In the genomic region with DNA sequence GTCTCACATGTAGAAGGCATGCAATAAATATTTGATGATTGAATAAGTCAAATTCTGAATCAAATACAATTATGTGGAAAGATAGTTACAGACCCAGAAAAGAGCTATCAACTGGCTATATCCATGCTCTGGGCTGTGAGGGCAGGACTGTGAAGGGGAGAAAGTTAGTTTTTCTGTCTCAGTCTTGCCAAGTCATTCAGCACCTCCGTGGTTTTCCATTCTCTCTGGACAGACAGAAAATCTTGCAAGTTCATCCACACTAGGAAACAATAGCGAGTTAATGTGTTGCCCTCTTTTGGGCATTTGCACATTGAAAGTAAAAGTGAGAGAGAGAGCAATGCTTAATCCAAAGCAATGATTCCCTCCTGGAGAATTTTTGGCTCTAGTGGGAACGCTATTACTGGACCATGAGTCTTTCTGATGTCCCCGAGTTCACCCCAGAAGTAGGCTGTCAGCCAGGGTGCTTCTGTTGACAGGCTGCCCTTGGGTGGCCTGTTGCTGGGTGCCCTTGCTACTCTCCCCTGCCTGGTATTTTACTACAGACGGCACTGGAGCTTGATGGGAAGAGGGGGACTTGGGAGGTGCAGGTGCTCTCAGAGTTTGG, we compare ENCODE assay signal across 15 cellular contexts.
DNase-seq lines count a peak whose midpoint lies in the region; ATAC-seq, FAIRE-seq and TF ChIP-seq lines count a peak whose summit lies in the region.
"Had no signal": no experiment of that assay in that cellular context is flagged by ENCODE, and none has a peak within 500 bp of the region (broad histone marks: within the 10 kb centered on the region; RNA-seq: fewer than 3 reads in every experiment).

No MANE protein-coding gene starts in this region.

- H3K4me3 ChIP-seq in GM23338, result no peak overlapping the region
- no peak overlapping the region for H3K4me3 ChIP-seq in H1 (ENCODE audit: extremely low read depth in 1 of 4, insufficient read depth in 2 of 4, low read depth in 3 of 4, low read length in 4 of 4)
- peak overlapping the region in 2 of 3 donors; percentile 11 to 16 for H3K4me3 ChIP-seq in skeletal muscle tissue (ENCODE audit: low read length in 3 of 3)
- H3K4me3 ChIP-seq: dorsolateral prefrontal cortex had no signal

- no peaks in the 10 kb centered on the region for H3K9me3 Mint-ChIP-seq in GM23338
- H3K9me3 Mint-ChIP-seq: activated CD4-positive, alpha-beta memory T cell treated with anti-CD3 and anti-CD28 coated beads, Interleukin-2, amount 10 ng/mL, durations not matched to agents 7 days and 5 days; activated T-helper 17 cell treated with anti-CD3 and anti-CD28 coated beads, Interleukin-2, amount 50 U/mL, for 72 hours had no signal

- ATAC-seq in GM23338, result no peak
- ATAC-seq: activated T-helper 17 cell treated with anti-CD3 and anti-CD28 coated beads, Interleukin-2, amount 50 U/mL, for 72 hours had no signal

- TF ChIP-seq POLR2A in H1 (IDR thresholded peaks at IDR 0.05; ENCODE audit: control extremely low read depth in 1 of 2, low read depth in 2 of 2, low read length in 2 of 2), result no peak

- no peak overlapping the region for H3K4me3 Mint-ChIP-seq in GM23338
- H3K4me3 Mint-ChIP-seq: activated CD4-positive, alpha-beta memory T cell treated with anti-CD3 and anti-CD28 coated beads, Interleukin-2, amount 10 ng/mL, durations not matched to agents 7 days and 5 days; activated T-helper 17 cell treated with anti-CD3 and anti-CD28 coated beads, Interleukin-2, amount 50 U/mL, for 72 hours had no signal

- H2BK12ac ChIP-seq in H1 (ENCODE audit: low read depth, low read length), result peak overlapping the region; percentile 18; the same call in 1 of the 2 replicates

- CTCF ChIA-PET in H1 (lab: Charles Lee; ENCODE audit: partially characterized antibody), result interaction anchor here (0.8 to 2.6 kb wide), 10 partner anchors 9 to 138 kb away, joined by 3 to 16 read pairs (median 6); no protein-coding TSS in a partner anchor

- peak overlapping the region; percentile 64; the same call in 1 of the 2 replicates for H3K4me2 ChIP-seq in GM23338
- no peak overlapping the region for H3K4me2 ChIP-seq in H1 (ENCODE audit: insufficient read depth in 1 of 2, low read depth in 2 of 2, low read length in 2 of 2)

- H3K79me2 ChIP-seq in GM23338 (replicated peaks; ENCODE audit: insufficient read depth) (no peaks in the 10 kb centered on the region), H1 (ENCODE audit: control insufficient read depth in 1 of 2, insufficient read depth in 2 of 2, low read length in 2 of 2) (no peaks in the 10 kb centered on the region)

- H3K56ac ChIP-seq in H1 (replicated peaks; ENCODE audit: insufficient read length, low read depth, low read length), result no peak overlapping the region

- no peaks in the 10 kb centered on the region; the same call in 2 of the 3 replicates for H3K36me3 Mint-ChIP-seq in GM23338 (ENCODE audit: low read depth)

- H4K8ac ChIP-seq in H1 (ENCODE audit: extremely low read depth, insufficient read depth, low read length), result no peak overlapping the region

- peaks cover 10% of the 10 kb centered on the region for H3K27me3 Mint-ChIP-seq in GM23338 (ENCODE audit: insufficient read depth, low read depth, poor library complexity)
- H3K27me3 Mint-ChIP-seq: activated CD4-positive, alpha-beta memory T cell treated with anti-CD3 and anti-CD28 coated beads, Interleukin-2, amount 10 ng/mL, durations not matched to agents 7 days and 5 days; activated T-helper 17 cell treated with anti-CD3 and anti-CD28 coated beads, Interleukin-2, amount 50 U/mL, for 72 hours had no signal

- peak overlapping the region; percentile 84 for H3K27ac Mint-ChIP-seq in GM23338
- H3K27ac Mint-ChIP-seq: activated CD4-positive, alpha-beta memory T cell treated with anti-CD3 and anti-CD28 coated beads, Interleukin-2, amount 10 ng/mL, durations not matched to agents 7 days and 5 days; activated T-helper 17 cell treated with anti-CD3 and anti-CD28 coated beads, Interleukin-2, amount 50 U/mL, for 72 hours had no signal

- no peak overlapping the region for H2BK120ac ChIP-seq in H1 (replicated peaks; ENCODE audit: low read depth, low read length)

- H3K27me3 ChIP-seq in GM23338 (ENCODE audit: insufficient read depth) (no peaks in the 10 kb centered on the region), H1 (replicated peaks in 1 of 4; ENCODE audit: control insufficient read depth in 3 of 4, extremely low read depth in 1 of 4, insufficient read depth in 3 of 4, low read length in 3 of 4) (no peaks in the 10 kb centered on the region; a peak in 1 of 7 replicates), skeletal muscle tissue (ENCODE audit: control insufficient read depth in 3 of 3, insufficient read depth in 3 of 3, low read length in 3 of 3) (no peaks in the 10 kb centered on the region)
- H3K27me3 ChIP-seq: BE2C, dorsolateral prefrontal cortex had no signal

- H3K23ac ChIP-seq in H1 (ENCODE audit: insufficient read length), result no peak overlapping the region

- H4K5ac ChIP-seq in H1 (ENCODE audit: insufficient read length, low read depth, low read length), result no peak overlapping the region

- no peaks in the 10 kb centered on the region for H3K79me1 ChIP-seq in H1 (ENCODE audit: low read depth, low read length)

- 0 out of 2 replicates have a peak, but pooled peaks cover 2% of the 10 kb centered on the region for H3K9me2 ChIP-seq in GM23338 (ENCODE audit: insufficient read depth)

- H3K27ac ChIP-seq in GM23338 (ENCODE audit: low read depth) (peak overlapping the region; percentile 78; the same call in 1 of the 2 replicates), H1 (ENCODE audit: low read depth, low read length) (no peak overlapping the region), skeletal muscle tissue (ENCODE audit: low read depth, low read length) (peak overlapping the region; percentile 87)
- H3K27ac ChIP-seq: dorsolateral prefrontal cortex had no signal

- H3K14ac ChIP-seq in H1 (ENCODE audit: insufficient read length), result no peak overlapping the region

- no peak overlapping the region for H3K4ac ChIP-seq in H1 (replicated peaks; ENCODE audit: insufficient read length, low read depth, low read length)

- H3K36me3 ChIP-seq in GM23338 (ENCODE audit: insufficient read depth) (no peaks in the 10 kb centered on the region), H1 (ENCODE audit: control insufficient read depth in 2 of 4, insufficient read depth in 4 of 4, low read length in 3 of 4) (no peaks in the 10 kb centered on the region), skeletal muscle tissue (ENCODE audit: control insufficient read depth in 3 of 3, insufficient read depth in 3 of 3, low read length in 3 of 3) (no peaks in the 10 kb centered on the region)
- H3K36me3 ChIP-seq: BE2C had no signal

- H3K9me3 ChIP-seq in H1 (ENCODE audit: insufficient read depth in 2 of 2, low read depth in 1 of 2, low read length in 1 of 2) (no peaks in the 10 kb centered on the region), skeletal muscle tissue (ENCODE audit: control insufficient read depth in 3 of 3, low read length in 3 of 3) (no peaks in the 10 kb centered on the region)
- H3K9me3 ChIP-seq: BE2C had no signal

- TF ChIP-seq RAD21 in H1 (IDR thresholded peaks at IDR 0.05 in 1 of 2, conservative IDR thresholded peaks at IDR 0.05 in 1 of 2; ENCODE audit: low read depth in 2 of 2, low read length in 2 of 2), result no peak

- H2BK5ac ChIP-seq in H1 (ENCODE audit: low read depth, low read length), result peak overlapping the region; percentile 48; the same call in 1 of the 2 replicates

- peak overlapping the region; percentile 85 for H4K91ac ChIP-seq in H1 (replicated peaks; ENCODE audit: insufficient read length, low read length)

- 84% methylated on average over 5 of the region's 5 CpGs; no CpG with 5 or more reads in 1 of the 2 experiments for WGBS in H1 (ENCODE audit: extremely low coverage in 1 of 2, insufficient coverage in 1 of 2, insufficient read length in 1 of 2, insufficient replicate concordance in 2 of 2, low coverage in 1 of 2, low lambda C conversion rate in 2 of 2, missing lambda C conversion rate in 1 of 2), 2 experiments

- peaks cover 31% of the 10 kb centered on the region for H3K4me1 ChIP-seq in GM23338 (ENCODE audit: insufficient read depth)
- H3K4me1 ChIP-seq in H1 (replicated peaks in 1 of 4; ENCODE audit: control insufficient read depth in 3 of 4, insufficient read depth in 4 of 4, low read length in 3 of 4), result peaks cover 14 to 27% (median 21%) of the 10 kb centered on the region in 4 experiments
- peaks cover 54 to 77% (median 75%) of the 10 kb centered on the region in 3 donors for H3K4me1 ChIP-seq in skeletal muscle tissue (ENCODE audit: control insufficient read depth in 3 of 3, insufficient read depth in 3 of 3, low read length in 3 of 3)

- no peak for TF ChIP-seq EP300 in H1 (IDR thresholded peaks at IDR 0.05; ENCODE audit: borderline replicate concordance in 1 of 2, low read depth in 2 of 2, low read length in 2 of 2)

- H3K9ac ChIP-seq in H1 (replicated peaks in 1 of 4; ENCODE audit: extremely low read depth in 1 of 4, low read depth in 3 of 4, low read length in 3 of 4), result no peak overlapping the region
- peak overlapping the region; percentile 69 to 85 (median 73) for H3K9ac ChIP-seq in skeletal muscle tissue (ENCODE audit: low read depth in 1 of 3, low read length in 3 of 3)

- 0 out of 2 replicates have a peak, but pooled peaks cover 2% of the 10 kb centered on the region for H3F3A ChIP-seq in GM23338 (replicated peaks; ENCODE audit: low read depth)

- H4K20me1 ChIP-seq in GM23338 (replicated peaks; ENCODE audit: insufficient read depth) (no peaks in the 10 kb centered on the region), H1 (replicated peaks in 1 of 2; ENCODE audit: control insufficient read depth in 1 of 2, insufficient read depth in 2 of 2, low read length in 2 of 2) (peaks cover 0 to 2% of the 10 kb centered on the region in 2 experiments)

- H2AFZ ChIP-seq in GM23338 (0 out of 2 replicates have a peak overlapping the region, but pooled peaks have one; percentile 52), H1 (ENCODE audit: low read length) (no peak overlapping the region)

- TF ChIP-seq CTCF in GM23338 (conservative IDR thresholded peaks at IDR 0.05; ENCODE audit: low read depth in 2 of 2), result no peak
- no peak for TF ChIP-seq CTCF in H1 (IDR thresholded peaks at IDR 0.05; ENCODE audit: control extremely low read depth in 1 of 3, insufficient read depth in 1 of 3, low read depth in 1 of 3, low read length in 3 of 3)

- POLR2A ChIA-PET in H1 (lab: Charles Lee; ENCODE audit: partially characterized antibody), result interaction anchor here (0.6 to 1.3 kb wide), 3 partner anchors 9 to 59 kb away, joined by 3 to 7 read pairs (median 4); no protein-coding TSS in a partner anchor

- DNase-seq in GM23338 (ENCODE audit: low spot score) (no peak), H1 (ENCODE audit: low read depth in 1 of 2, low spot score in 2 of 2) (no peak), islet precursor cell (peak; percentile 37), T-helper 1 cell (no peak), UCSD-AML1 (lab: John Stamatoyannopoulos, UW; ENCODE audit: unreplicated experiment) (no peak), DMS53 (lab: John Stamatoyannopoulos, UW) (no peak), AG08395 (ENCODE audit: low spot score) (no peak)
- DNase-seq: activated CD4-positive, alpha-beta memory T cell treated with anti-CD3 and anti-CD28 coated beads, Interleukin-2, amount 10 ng/mL, durations not matched to agents 7 days and 5 days; BE2C; dorsolateral prefrontal cortex; KBM-7; NCI-H1694; NCI-H524 treated with DMSO at 0.1 percent for 48 hours had no signal

- H2BK15ac ChIP-seq in H1 (ENCODE audit: low read length), result no peak overlapping the region

- H3K4me1 Mint-ChIP-seq in GM23338, result peaks cover 44% of the 10 kb centered on the region
- H3K4me1 Mint-ChIP-seq: activated CD4-positive, alpha-beta memory T cell treated with anti-CD3 and anti-CD28 coated beads, Interleukin-2, amount 10 ng/mL, durations not matched to agents 7 days and 5 days had no signal

- no peak for FAIRE-seq in H1 (lab: Jason Lieb, UNC)

- H2AK5ac ChIP-seq in H1 (ENCODE audit: low read depth, low read length), result no peak overlapping the region

- H2BK20ac ChIP-seq in H1 (ENCODE audit: low read length), result no peak overlapping the region; the same call in 1 of the 2 replicates

- no peak overlapping the region for H3K18ac ChIP-seq in H1 (ENCODE audit: extremely low read depth, low read length)

- no peaks in the 10 kb centered on the region for H3K23me2 ChIP-seq in H1 (ENCODE audit: low read depth, low read length)

Comparison
In these comparisons a context has a peak if more than half of its experiments do, and no peak if none do; other contexts are left out.
1. H3K4me3 ChIP-seq: peak in skeletal muscle tissue (2 of 3); none in GM23338 (single experiment) and H1 (0 of 4).
2. H3K9ac ChIP-seq: peak in skeletal muscle tissue (3 of 3); none in H1 (0 of 4).